Comparison of ENCODE assay signal across 8 cellular contexts in genomic region chr9:131125038-131125287, GRCh38. TPM values are rescaled to one million over a fixed set of nuclear protein-coding genes. Genes with fewer than 3 reads are reported as not detected.
A peak's percentile ranks its signal among the peaks of the same experiment; 100 is the strongest.
DNase-seq lines count a peak whose midpoint lies in the region; ATAC-seq and TF ChIP-seq lines count a peak whose summit lies in the region.

No MANE protein-coding gene starts in this region.

- H3K4me3 Mint-ChIP-seq in activated T-cell treated with anti-CD3 and anti-CD28 coated beads, Interleukin-2, amount 50 U/mL, for 24 hours = peak overlapping the region; percentile 99

- peaks cover 4 to 16% of the 10 kb centered on the region in 2 donors for H3K4me1 ChIP-seq in adrenal gland (replicated peaks in 1 of 2)
- H3K4me1 ChIP-seq in tibial artery = peaks cover 0 to 22% (median 16%) of the 10 kb centered on the region in 4 donors

- DNase-seq in activated T-cell treated with anti-CD3 and anti-CD28 coated beads, Interleukin-2, amount 50 U/mL, for 24 hours = no peak
- DNase-seq in activated T-cell treated with anti-CD3 and anti-CD28 coated beads for 4 hours (no peak), adrenal gland (peak in 1 of 7 donors; percentile 58), tibial artery (no peak), sciatic nerve (ENCODE audit: low spot score) (no peak), DMS153 treated with DMSO at 0.1 percent for 48 hours (lab: John Stamatoyannopoulos, UW; ENCODE audit: unreplicated experiment) (no peak)

- H3K27me3 Mint-ChIP-seq in activated T-cell treated with anti-CD3 and anti-CD28 coated beads, Interleukin-2, amount 50 U/mL, for 24 hours = no peaks in the 10 kb centered on the region

- H3K27ac Mint-ChIP-seq in activated T-cell treated with anti-CD3 and anti-CD28 coated beads, Interleukin-2, amount 50 U/mL, for 24 hours = peak overlapping the region; percentile 99

- H3K4me1 Mint-ChIP-seq in activated T-cell treated with anti-CD3 and anti-CD28 coated beads, Interleukin-2, amount 50 U/mL, for 24 hours (ENCODE audit: low read depth) = peaks cover 38% of the 10 kb centered on the region

- no peak for TF ChIP-seq POLR2A in adrenal gland (IDR thresholded peaks at IDR 0.05)

- H3K27ac ChIP-seq in adrenal gland (peak overlapping the region in 4 of 5 donors; percentile 69 to 92 (median 70)), layer of hippocampus (ENCODE audit: low read depth, low read length) (peak overlapping the region; percentile 70), tibial artery (peak overlapping the region; percentile 81 to 88)

- H3K36me3 ChIP-seq in adrenal gland (replicated peaks in 1 of 2) (peaks cover 0 to 26% of the 10 kb centered on the region in 2 donors), tibial artery (peaks cover 25 to 51% (median 38%) of the 10 kb centered on the region in 3 donors)

- intact Hi-C loops in adrenal gland (cut with DNase I) (no loop called here), tibial artery (cut with DNase I; ENCODE audit: low total_unique reads) (no loop called here), sciatic nerve (cut with DNase I) (no loop called here)

- no peak for ATAC-seq in sciatic nerve
- no peak for ATAC-seq in GM19324 (IDR thresholded peaks at IDR 0.05; ENCODE audit: low FRiP score, unreplicated experiment)

- H3K9me3 ChIP-seq in adrenal gland (replicated peaks in 1 of 3) (no peaks in the 10 kb centered on the region), tibial artery (no peaks in the 10 kb centered on the region)

- TF ChIP-seq CTCF in adrenal gland (IDR thresholded peaks at IDR 0.05) = no peak
- no peak for TF ChIP-seq CTCF in tibial artery (IDR thresholded peaks at IDR 0.05)

- peak overlapping the region; percentile 48 to 80 (median 52) for H3K4me3 ChIP-seq in adrenal gland
- peak overlapping the region; percentile 64 to 79 for H3K4me3 ChIP-seq in tibial artery

- WGBS in adrenal gland, 4 donors = 1 to 3% (median 1%) methylated on average over 7 of the region's 7 CpGs

- H3K36me3 Mint-ChIP-seq in activated T-cell treated with anti-CD3 and anti-CD28 coated beads, Interleukin-2, amount 50 U/mL, for 24 hours (ENCODE audit: low read depth) = peaks cover 48% of the 10 kb centered on the region

- H3K27me3 ChIP-seq in adrenal gland (no peaks in the 10 kb centered on the region), layer of hippocampus (ENCODE audit: control insufficient read depth, insufficient read depth, low read length) (no peaks in the 10 kb centered on the region), tibial artery (no peaks in the 10 kb centered on the region)

- H3K9me3 Mint-ChIP-seq in activated T-cell treated with anti-CD3 and anti-CD28 coated beads, Interleukin-2, amount 50 U/mL, for 24 hours = no peaks in the 10 kb centered on the region

RNA-seq across cellular contexts. Expression of gene NUP214, which starts 0.4 kb away (rescaled TPM):
- total RNA-seq in adrenal gland (10 to 100 TPM; 22.6 to 76.6 (median 40.0) TPM), sciatic nerve (73.7 TPM)
- 10 to 100 TPM; 31.7 to 47.5 (median 32.0) TPM for polyA plus RNA-seq in adrenal gland

RNA-seq across cellular contexts. Expression of gene AIF1L, which starts 28.6 kb away (rescaled TPM):
- total RNA-seq in adrenal gland (10 to 100 TPM in 1 of 8 donors, 1 to 10 TPM in 7; 2.1 to 10.9 (median 5.2) TPM), sciatic nerve (92.1 TPM)
- 10 to 100 TPM in 1 of 3 donors, 1 to 10 TPM in 2; 4.2 to 12.7 (median 8.5) TPM for polyA plus RNA-seq in adrenal gland
